7 cellular contexts compared by ENCODE assay signal in genomic region chr1:76074321-76075187, GRCh38. TPM values are rescaled to one million over a fixed set of nuclear protein-coding genes. Genes with fewer than 3 reads are reported as not detected.
DNase-seq lines count a peak whose midpoint lies in the region; ATAC-seq and TF ChIP-seq lines count a peak whose summit lies in the region.

Gene ST6GALNAC3, plus strand, starts transcription at chr1:76074746.

- peak; percentile 81 for ATAC-seq in GM18511 (IDR thresholded peaks at IDR 0.05; ENCODE audit: unreplicated experiment)
- peak; percentile 74 for ATAC-seq in HG02884 (IDR thresholded peaks at IDR 0.05; ENCODE audit: unreplicated experiment)
- peak; percentile 97 to 99 for ATAC-seq in lower lobe of right lung

- H3K36me3 ChIP-seq in ectodermal cell (ENCODE audit: control insufficient read depth, insufficient read depth, low read length), result no peaks in the 10 kb centered on the region
- H3K36me3 ChIP-seq in lower lobe of right lung, result no peaks in the 10 kb centered on the region

- H3K9me3 ChIP-seq in ectodermal cell (ENCODE audit: control insufficient read depth, low read length), result no peaks in the 10 kb centered on the region
- no peaks in the 10 kb centered on the region for H3K9me3 ChIP-seq in lower lobe of right lung

- H3K4me3 ChIP-seq in ectodermal cell (ENCODE audit: insufficient read depth, low read depth, low read length) (peak within 1 kb of the TSS; percentile 74), lower lobe of right lung (peak within 1 kb of the TSS; percentile 66)

- H3K4me1 ChIP-seq in ectodermal cell (ENCODE audit: control insufficient read depth, insufficient read depth, low read length) (peaks cover 8% of the 10 kb centered on the region), lower lobe of right lung (peaks cover 11% of the 10 kb centered on the region)

- H3K27me3 ChIP-seq in ectodermal cell (ENCODE audit: control insufficient read depth, insufficient read depth, low read length, poor library complexity, severe bottlenecking) (no peaks in the 10 kb centered on the region), lower lobe of right lung (ENCODE audit: low read depth) (no peaks in the 10 kb centered on the region)

- intact Hi-C loops in lower lobe of right lung (cut with DNase I), result no loop called here

- H3K27ac ChIP-seq in ectodermal cell (ENCODE audit: insufficient read depth, low read depth, low read length, poor library complexity, severe bottlenecking), result peak within 1 kb of the TSS; percentile 33
- H3K27ac ChIP-seq in lower lobe of right lung, result peak within 1 kb of the TSS; percentile 74

- 1% methylated on average over 59 of the region's 59 CpGs for WGBS in ectodermal cell, 2 experiments

- peak; percentile 85 for DNase-seq in NCI-H2227 (lab: John Stamatoyannopoulos, UW; ENCODE audit: unreplicated experiment)
- DNase-seq in activated CD8-positive, alpha-beta memory T cell treated with anti-CD3 and anti-CD28 coated beads for 1 hour (ENCODE audit: extremely low read depth in 1 of 2, low read depth in 1 of 2), result peak; percentile 7 to 61
- DNase-seq in lower lobe of right lung, result peak; percentile 86
- peak; percentile 40 to 75 (median 61) for DNase-seq in stimulated activated CD4-positive, alpha-beta T cell treated with anti-CD3 and anti-CD28 coated beads, TNF-alpha, amount 100 ng/mL, for 1 hour (ENCODE audit: low read depth in 3 of 3, low spot score in 1 of 3)

- no peak for TF ChIP-seq CTCF in lower lobe of right lung (IDR thresholded peaks at IDR 0.05)

RNA-seq across cellular contexts. Expression of gene ST6GALNAC3, which starts in this region (rescaled TPM):
- 18.7 TPM for polyA plus RNA-seq in ectodermal cell (2013, experiment 1 of 4)
- polyA plus RNA-seq in ectodermal cell (2013, experiment 2 of 4), result 17.0 TPM
- 16.2 TPM for polyA plus RNA-seq in ectodermal cell (2013, experiment 3 of 4)
- polyA plus RNA-seq in ectodermal cell (2013, experiment 4 of 4), result 16.9 TPM
- 8.8 TPM for total RNA-seq in lower lobe of right lung

Comparison
In these comparisons a context has a peak if more than half of its experiments do, and no peak if none do; other contexts are left out.
1. Peak in every context shown above with its lines: DNase-seq, ATAC-seq, H3K4me3 ChIP-seq and H3K27ac ChIP-seq.
2. DNase-seq: peak in every context shown above with its lines; median percentile 86 in lower lobe of right lung; 85 in NCI-H2227; 61 in stimulated activated CD4-positive, alpha-beta T cell treated with anti-CD3 and anti-CD28 coated beads, TNF-alpha, amount 100 ng/mL, for 1 hour; 34 in activated CD8-positive, alpha-beta memory T cell treated with anti-CD3 and anti-CD28 coated beads for 1 hour.